6 cellular contexts compared by ENCODE assay signal in genomic region chr15:33534642-33535041, GRCh38.
"Had no signal": no experiment of that assay in that cellular context is flagged by ENCODE, and none has a peak within 500 bp of the region (broad histone marks: within the 10 kb centered on the region; RNA-seq: fewer than 3 reads in every experiment).

No MANE protein-coding gene starts in this region.

- H3K4me3 ChIP-seq: K562 had no signal

- H3K4me1 Mint-ChIP-seq: IgD-negative memory B cell had no signal

- DNase-seq: IMR-90, KBM-7 had no signal

- H3K4me3 Mint-ChIP-seq: IgD-negative memory B cell had no signal

- H3K27me3 Mint-ChIP-seq: IgD-negative memory B cell had no signal

- ATAC-seq: HepG2, K562 had no signal

- H3K36me3 Mint-ChIP-seq: IgD-negative memory B cell had no signal

- H3K27ac ChIP-seq: HL-60 had no signal

- H3K27ac Mint-ChIP-seq: IgD-negative memory B cell had no signal
